14 cellular contexts compared by ENCODE assay signal in the genomic region with DNA sequence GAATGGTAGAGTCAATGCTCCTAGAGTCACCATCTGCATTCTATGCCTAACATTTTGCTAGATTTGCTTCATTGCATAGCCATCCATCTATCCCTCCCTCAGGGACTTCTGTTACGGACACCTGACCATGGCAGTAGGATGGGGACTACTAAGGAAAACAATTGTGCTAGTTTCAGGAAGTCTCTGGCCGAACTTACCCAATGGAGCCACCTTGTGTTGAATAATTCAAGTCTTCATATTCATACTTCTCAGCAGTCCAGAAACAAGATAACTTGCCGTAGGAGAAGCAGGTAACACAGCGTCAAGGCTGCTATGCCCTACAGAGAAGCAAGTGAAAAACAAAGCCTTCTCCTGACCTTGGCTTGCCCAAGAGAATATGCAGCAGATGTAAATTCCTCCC.
A peak's percentile ranks its signal among the peaks of the same experiment; 100 is the strongest.
DNase-seq lines count a peak whose midpoint lies in the region; ATAC-seq, FAIRE-seq and TF ChIP-seq lines count a peak whose summit lies in the region.
"Had no signal": no experiment of that assay in that cellular context is flagged by ENCODE, and none has a peak within 500 bp of the region (broad histone marks: within the 10 kb centered on the region; RNA-seq: fewer than 3 reads in every experiment).

No MANE protein-coding gene starts in this region.

- peak; percentile 3 for DNase-seq in G401 (ENCODE audit: low spot score)
- peak; percentile 55 for DNase-seq in bronchial epithelial cell (ENCODE audit: low read depth)
- DNase-seq in lower lobe of right lung, result no peak
- DNase-seq in COLO668 (lab: John Stamatoyannopoulos, UW; ENCODE audit: unreplicated experiment), result no peak
- no peak for DNase-seq in stimulated activated CD4-positive, alpha-beta T cell treated with anti-CD3 and anti-CD28 coated beads, Interleukin-4, amount 100 ng/mL, for 4 hours
- no peak for DNase-seq in activated CD8-positive, alpha-beta T cell treated with anti-CD3 and anti-CD28 coated beads for 36 hours
- no peak for DNase-seq in foreskin melanocyte
- DNase-seq: activated CD4-positive, CD25-positive, alpha-beta regulatory T cell; DMS153; hypothalamus; NCI-H2081 had no signal

- H3K4me1 ChIP-seq in lower lobe of right lung, result no peaks in the 10 kb centered on the region

- no peaks in the 10 kb centered on the region for H3K9me3 ChIP-seq in lower lobe of right lung

- TF ChIP-seq CTCF in LNCAP (IDR thresholded peaks at IDR 0.05) (peak; percentile 46; the same call in 1 of the 2 replicates), bronchial epithelial cell (IDR thresholded peaks at IDR 0.05; ENCODE audit: insufficient read depth, low read length, severe bottlenecking) (peak; percentile 32), lower lobe of right lung (IDR thresholded peaks at IDR 0.05) (peak; percentile 28)
- TF ChIP-seq CTCF in activated CD8-positive, alpha-beta T cell treated with anti-CD3 and anti-CD28 coated beads for 36 hours (IDR thresholded peaks at IDR 0.05), result no peak

- no peaks in the 10 kb centered on the region for H3K27me3 Mint-ChIP-seq in activated CD8-positive, alpha-beta T cell treated with anti-CD3 and anti-CD28 coated beads for 36 hours

- H3K4me3 ChIP-seq in bronchial epithelial cell (ENCODE audit: low read depth, low read length) (no peak overlapping the region), lower lobe of right lung (no peak overlapping the region)
- H3K4me3 ChIP-seq: skin epidermis had no signal

- no peaks in the 10 kb centered on the region for H3K36me3 Mint-ChIP-seq in activated CD8-positive, alpha-beta T cell treated with anti-CD3 and anti-CD28 coated beads for 36 hours (ENCODE audit: low read depth)

- H3K36me3 ChIP-seq in bronchial epithelial cell (ENCODE audit: control insufficient read depth, insufficient read depth, low read length) (no peaks in the 10 kb centered on the region), lower lobe of right lung (no peaks in the 10 kb centered on the region)

- no peak overlapping the region for H3K4me3 Mint-ChIP-seq in activated CD8-positive, alpha-beta T cell treated with anti-CD3 and anti-CD28 coated beads for 36 hours
- H3K4me3 Mint-ChIP-seq: activated T-helper 1 cell treated with anti-CD3 and anti-CD28 coated beads, Interleukin-12 subunit alpha, Interleukin-12 subunit beta, Interleukin-2, Interleukin-4 antibody, amounts not matched to agents 30 ng/mL and 10 ng/mL and 1 ng/mL, durations not matched to agents 14 hours and 24 hours and 36 hours had no signal

- no peak for ATAC-seq in lower lobe of right lung
- no peak for ATAC-seq in activated CD8-positive, alpha-beta T cell treated with anti-CD3 and anti-CD28 coated beads for 36 hours

- POLR2A ChIA-PET in activated CD8-positive, alpha-beta T cell treated with anti-CD3 and anti-CD28 coated beads for 36 hours (lab: Charles Lee), result no interaction called here

- no peak overlapping the region for H3K27ac ChIP-seq in lower lobe of right lung
- H3K27ac ChIP-seq: skin epidermis had no signal

- H3K9me3 Mint-ChIP-seq in activated CD8-positive, alpha-beta T cell treated with anti-CD3 and anti-CD28 coated beads for 36 hours, result no peaks in the 10 kb centered on the region
- H3K9me3 Mint-ChIP-seq: activated T-helper 1 cell treated with anti-CD3 and anti-CD28 coated beads, Interleukin-12 subunit alpha, Interleukin-12 subunit beta, Interleukin-2, Interleukin-4 antibody, amounts not matched to agents 30 ng/mL and 10 ng/mL and 1 ng/mL, durations not matched to agents 14 hours and 24 hours and 36 hours had no signal

- in situ Hi-C loops in G401 (cut with HindIII; ENCODE audit: low sequenced_read_pairs), result no loop called here

- H3K27me3 ChIP-seq in bronchial epithelial cell (ENCODE audit: control insufficient read depth, insufficient read depth, low read length) (no peaks in the 10 kb centered on the region), lower lobe of right lung (ENCODE audit: low read depth) (no peaks in the 10 kb centered on the region)

- CTCF ChIA-PET in activated CD8-positive, alpha-beta T cell treated with anti-CD3 and anti-CD28 coated beads for 36 hours (lab: Charles Lee), result no interaction called here

- FAIRE-seq in bronchial epithelial cell (lab: Jason Lieb, UNC), result peak; percentile 7

- no peaks in the 10 kb centered on the region for H3K4me1 Mint-ChIP-seq in activated CD8-positive, alpha-beta T cell treated with anti-CD3 and anti-CD28 coated beads for 36 hours (ENCODE audit: low read depth)

- H3K27ac Mint-ChIP-seq in activated CD8-positive, alpha-beta T cell treated with anti-CD3 and anti-CD28 coated beads for 36 hours, result no peak overlapping the region
- H3K27ac Mint-ChIP-seq: activated T-helper 1 cell treated with anti-CD3 and anti-CD28 coated beads, Interleukin-12 subunit alpha, Interleukin-12 subunit beta, Interleukin-2, Interleukin-4 antibody, amounts not matched to agents 30 ng/mL and 10 ng/mL and 1 ng/mL, durations not matched to agents 14 hours and 24 hours and 36 hours had no signal

- intact Hi-C loops in lower lobe of right lung (cut with DNase I), result no loop called here
- intact Hi-C loops in activated CD8-positive, alpha-beta T cell treated with anti-CD3 and anti-CD28 coated beads for 36 hours (cut with micrococcal nuclease), result no loop called here

Comparison
In these comparisons a context has a peak if more than half of its experiments do, and no peak if none do; other contexts are left out.
1. DNase-seq: peak in G401 (single experiment) and bronchial epithelial cell (single experiment); none in lower lobe of right lung (single experiment), COLO668 (single experiment), stimulated activated CD4-positive, alpha-beta T cell treated with anti-CD3 and anti-CD28 coated beads, Interleukin-4, amount 100 ng/mL, for 4 hours (0 of 2), activated CD8-positive, alpha-beta T cell treated with anti-CD3 and anti-CD28 coated beads for 36 hours (single experiment) and foreskin melanocyte (single experiment).